Comparison of ENCODE assay signal across 29 cellular contexts in genomic region chr17:8272421-8272820, GRCh38. TPM values are rescaled to one million over a fixed set of nuclear protein-coding genes. Genes with fewer than 3 reads are reported as not detected.
DNase-seq lines count a peak whose midpoint lies in the region; ATAC-seq, FAIRE-seq and TF ChIP-seq lines count a peak whose summit lies in the region.
"Had no signal": no experiment of that assay in that cellular context is flagged by ENCODE, and none has a peak within 500 bp of the region (broad histone marks: within the 10 kb centered on the region; RNA-seq: fewer than 3 reads in every experiment).

No MANE protein-coding gene starts in this region.

- DNase-seq in K562 (ENCODE audit: extremely low read depth in 1 of 4, low spot score in 3 of 4): no peak
- peak; percentile 3 for DNase-seq in kidney
- peak; percentile 42 for DNase-seq in osteoblast (ENCODE audit: insufficient read length, low spot score, missing footprints)
- DNase-seq in activated CD4-positive, alpha-beta T cell treated with anti-CD3 and anti-CD28 coated beads, Interleukin-2, amount 50 U/mL, for 1 hour: no peak
- DNase-seq in left cardiac atrium: no peak
- DNase-seq: 8988T; ACHN; BE2C; C1 segment of cervical spinal cord; CD4-positive, alpha-beta memory T cell; CD4-positive, CD25-positive, alpha-beta regulatory T cell; CD8-positive, alpha-beta memory T cell; COR-L47; DMS 273 treated with DMSO at 0.1 percent for 48 hours; DMS153; DMS53; DMS79; DND-41; EL; GDM1 had no signal

- H3K9me1 ChIP-seq in K562 (ENCODE audit: control insufficient read depth, insufficient read depth, low read length): no peaks in the 10 kb centered on the region

- ATAC-seq in K562: no peak
- ATAC-seq in left cardiac atrium: no peak
- ATAC-seq: GM12878 had no signal

- H3K79me2 ChIP-seq in K562 (ENCODE audit: control insufficient read depth, insufficient read depth, low read length) (no peaks in the 10 kb centered on the region), osteoblast (ENCODE audit: insufficient read depth, low read length) (no peaks in the 10 kb centered on the region)

- no TSS peak for BruUV-seq in K562 (replicated peaks; lab: Mats Ljungman, UMichigan)

- TF ChIP-seq POLR2A in K562 (conservative IDR thresholded peaks at IDR 0.05): no peak

- no peak overlapping the region for H3K27ac ChIP-seq in K562 (ENCODE audit: extremely low read depth, low read depth, low read length)
- H3K27ac ChIP-seq in kidney (ENCODE audit: low read depth in 2 of 2, low read length in 2 of 2): no peak overlapping the region
- no peak overlapping the region for H3K27ac ChIP-seq in osteoblast (ENCODE audit: low read depth, low read length)
- H3K27ac ChIP-seq: BLaER1 had no signal

- POLR2A ChIA-PET in K562 (lab: Yijun Ruan, JAX): no interaction called here

- no peaks in the 10 kb centered on the region for H3K27me3 ChIP-seq in K562 (ENCODE audit: control insufficient read depth in 2 of 2, insufficient read depth in 2 of 2, low read length in 2 of 2)
- no peaks in the 10 kb centered on the region for H3K27me3 ChIP-seq in osteoblast (ENCODE audit: insufficient read depth, low read length)
- H3K27me3 ChIP-seq: BE2C, BLaER1 had no signal

- peaks cover 29% of the 10 kb centered on the region; the same call in 1 of the 3 replicates for H3K36me3 ChIP-seq in K562 (ENCODE audit: control insufficient read depth, insufficient read depth, low read length)
- H3K36me3 ChIP-seq in kidney (ENCODE audit: control insufficient read depth in 1 of 2, insufficient read depth in 2 of 2, low read length in 2 of 2): peaks cover 0 to 4% of the 10 kb centered on the region in 2 donors
- peaks cover 15% of the 10 kb centered on the region for H3K36me3 ChIP-seq in osteoblast (ENCODE audit: insufficient read depth, low read length)

- no peak for TF ChIP-seq EP300 in K562 (IDR thresholded peaks at IDR 0.05; ENCODE audit: low read length)

- intact Hi-C loops in K562 (cut with micrococcal nuclease): no loop called here
- intact Hi-C loops in kidney (cut with DNase I): no loop called here
- intact Hi-C loops in left cardiac atrium (cut with DNase I): no loop called here

- in situ Hi-C loops in K562 (cut with MboI): no loop called here

- H3K4me2 ChIP-seq in K562 (ENCODE audit: insufficient read depth, low read length): no peak overlapping the region
- no peak overlapping the region for H3K4me2 ChIP-seq in osteoblast (ENCODE audit: insufficient read depth, low read length)
- H3K4me2 ChIP-seq: BLaER1 had no signal

- no peak for TF ChIP-seq CTCF in K562 (IDR thresholded peaks at IDR 0.05 in 2 of 3, conservative IDR thresholded peaks at IDR 0.05 in 1 of 3; ENCODE audit: insufficient read depth in 2 of 3, low read depth in 1 of 3, low read length in 3 of 3)
- no peak for TF ChIP-seq CTCF in kidney (IDR thresholded peaks at IDR 0.05; ENCODE audit: borderline replicate concordance, extremely low read depth, insufficient read depth)
- TF ChIP-seq CTCF in osteoblast (IDR thresholded peaks at IDR 0.05; ENCODE audit: extremely low read depth, low read depth, low read length): no peak

- H2AFZ ChIP-seq in K562 (ENCODE audit: low read depth, low read length) (no peak overlapping the region), osteoblast (ENCODE audit: low read length) (no peak overlapping the region)

- H3K4me3 ChIP-seq in K562 (no peak overlapping the region), kidney (ENCODE audit: low read length in 2 of 2) (no peak overlapping the region), osteoblast (ENCODE audit: insufficient read depth, low read length) (no peak overlapping the region)
- H3K4me3 ChIP-seq: BLaER1, GM12878 had no signal

- no peaks in the 10 kb centered on the region for H3K9me3 ChIP-seq in K562 (replicated peaks; ENCODE audit: control insufficient read depth, insufficient read depth, low read depth, low read length)
- H3K9me3 ChIP-seq in kidney (ENCODE audit: control insufficient read depth in 1 of 2, low read length in 2 of 2): no peaks in the 10 kb centered on the region
- H3K9me3 ChIP-seq in osteoblast (ENCODE audit: low read depth, low read length): no peaks in the 10 kb centered on the region
- H3K9me3 ChIP-seq: BE2C, BLaER1 had no signal

- TF ChIP-seq RAD21 in K562 (CRISPR knock-in tag; conservative IDR thresholded peaks at IDR 0.05 in 1 of 2, IDR thresholded peaks at IDR 0.05 in 1 of 2): no peak

- H3K4me1 ChIP-seq in K562 (replicated peaks in 1 of 2; ENCODE audit: control insufficient read depth in 2 of 2, insufficient read depth in 2 of 2, low read length in 2 of 2): peaks cover 0 to 4% of the 10 kb centered on the region in 2 experiments; a peak in 3 of 5 replicates
- peaks cover 3% of the 10 kb centered on the region in 2 donors for H3K4me1 ChIP-seq in kidney (ENCODE audit: control insufficient read depth in 1 of 2, insufficient read depth in 1 of 2, low read depth in 1 of 2, low read length in 2 of 2)
- H3K4me1 ChIP-seq in osteoblast (ENCODE audit: insufficient read depth, low read length): no peaks in the 10 kb centered on the region
- H3K4me1 ChIP-seq: BE2C, BLaER1 had no signal

- FAIRE-seq in K562 (lab: Jason Lieb, UNC) (no peak), kidney (lab: Jason Lieb, UNC) (no peak)
- FAIRE-seq: A204.1, GM12878, GM12892, GM18507 had no signal

- H4K20me1 ChIP-seq in K562 (replicated peaks; ENCODE audit: control insufficient read depth, insufficient read depth, low read length) (no peaks in the 10 kb centered on the region), osteoblast (ENCODE audit: insufficient read depth, low read length) (no peaks in the 10 kb centered on the region)
- H4K20me1 ChIP-seq: BLaER1 had no signal

- no peak overlapping the region for H3K9ac ChIP-seq in K562 (ENCODE audit: insufficient read depth in 1 of 2, low read depth in 2 of 2, low read length in 2 of 2)
- no peak overlapping the region for H3K9ac ChIP-seq in kidney (ENCODE audit: low read length in 2 of 2)
- H3K9ac ChIP-seq: BLaER1 had no signal

- 25% methylated on average over 1 of the region's 1 CpG for WGBS in K562 (ENCODE audit: insufficient coverage, low coverage, missing lambda C conversion rate)

- CTCF ChIA-PET in K562 (lab: Yijun Ruan, JAX; ENCODE audit: low intra/inter-chr PET ratio): no interaction called here

RNA-seq across cellular contexts. Expression of gene RANGRF, which starts 16.0 kb away (rescaled TPM):
- total RNA-seq in K562 (2011; cell fraction: chromatin; rRNA removed; ENCODE audit: low replicate concordance): 5.1 and 15.0 TPM in 2 replicates
- 14.6 and 14.7 TPM in 2 replicates for total RNA-seq in K562 (2011; cell fraction: nucleolus; rRNA removed)
- total RNA-seq in K562 (2011; cell fraction: nucleoplasm; rRNA removed): 13.1 and 14.4 TPM in 2 replicates
- total RNA-seq in K562 (2014; rRNA removed) (15.4 and 18.4 TPM in 2 replicates), K562 (2014; rRNA removed; fragmentation: Illumina TruSeq; extraction: Trizol) (7.2 and 7.6 TPM in 2 replicates), K562 (2015; rRNA removed; fragmentation: Illumina TruSeq; extraction: Trizol) (10.1 and 11.6 TPM in 2 replicates), K562 (2021) (17.3 and 17.6 TPM in 2 replicates), kidney (20.1 TPM), osteoblast (8.0 and 8.3 TPM in 2 replicates), left cardiac atrium (10 to 100 TPM; 23.3 to 25.7 TPM)
- polyA plus RNA-seq in K562 (2011; rRNA removed) (14.7 and 17.0 TPM in 2 replicates), K562 (2014; fragmentation: Illumina TruSeq; extraction: Trizol) (23.3 TPM in 2 replicates), K562 (2014; fragmentation: Nextera tagmentation; extraction: Ambion mirVana) (10 to 100 TPM; 48.7 to 60.0 TPM), K562 (2014; rRNA removed) (16.0 and 20.6 TPM in 2 replicates), kidney (ENCODE audit: insufficient read depth, low read depth, low replicate concordance) (91.8 TPM)
- 20.0 and 29.0 TPM in 2 replicates for polyA plus RNA-seq in K562 (2011; cell fraction: cytosol; rRNA removed)
- polyA plus RNA-seq in K562 (2011; cell fraction: nucleus; rRNA removed): 34.9 and 41.5 TPM in 2 replicates
- polyA plus RNA-seq in K562 (2012): 24.2 and 24.4 TPM in 2 replicates
- 5.0 and 7.7 TPM in 2 replicates for polyA minus RNA-seq in K562 (2011; rRNA and poly(A)+ RNA removed)
- 7.2 and 10.2 TPM in 2 replicates for polyA minus RNA-seq in K562 (2011; cell fraction: cytosol; rRNA and poly(A)+ RNA removed)
- 3.2 and 3.9 TPM in 2 replicates for polyA minus RNA-seq in K562 (2011; cell fraction: nucleus; rRNA and poly(A)+ RNA removed)

RNA-seq across cellular contexts. Expression of gene SLC25A35, which starts 22.8 kb away (rescaled TPM):
- total RNA-seq in K562 (2011; cell fraction: chromatin; rRNA removed; ENCODE audit: low replicate concordance): 18.4 and 34.5 TPM in 2 replicates
- total RNA-seq in K562 (2011; cell fraction: nucleolus; rRNA removed): 12.9 and 13.0 TPM in 2 replicates
- total RNA-seq in K562 (2011; cell fraction: nucleoplasm; rRNA removed): 19.7 and 31.4 TPM in 2 replicates
- total RNA-seq in K562 (2014; rRNA removed) (0.95 and 2.8 TPM in 2 replicates), K562 (2014; rRNA removed; fragmentation: Illumina TruSeq; extraction: Trizol) (1.0 and 1.1 TPM in 2 replicates), K562 (2015; rRNA removed; fragmentation: Illumina TruSeq; extraction: Trizol) (1.4 and 1.8 TPM in 2 replicates), K562 (2021) (5.2 and 5.3 TPM in 2 replicates), kidney (11.1 TPM), osteoblast (1.1 and 2.1 TPM in 2 replicates), left cardiac atrium (1 to 10 TPM; 2.2 to 2.8 TPM)
- polyA plus RNA-seq in K562 (2011; rRNA removed) (2.0 and 3.3 TPM in 2 replicates), K562 (2014; fragmentation: Illumina TruSeq; extraction: Trizol) (4.4 and 5.1 TPM in 2 replicates), K562 (2014; fragmentation: Nextera tagmentation; extraction: Ambion mirVana) (1 to 10 TPM in 1 of 2 experiments, under 1 TPM in 1; 0.93 to 1.6 TPM), K562 (2014; rRNA removed) (4.4 and 6.2 TPM in 2 replicates), kidney (ENCODE audit: insufficient read depth, low read depth, low replicate concordance) (17.2 TPM)
- 1.8 and 2.2 TPM in 2 replicates for polyA plus RNA-seq in K562 (2011; cell fraction: cytosol; rRNA removed)
- 26.8 and 38.9 TPM in 2 replicates for polyA plus RNA-seq in K562 (2011; cell fraction: nucleus; rRNA removed)
- 6.8 and 12.3 TPM in 2 replicates for polyA plus RNA-seq in K562 (2012)
- polyA minus RNA-seq in K562 (2011; rRNA and poly(A)+ RNA removed): 1.0 and 1.4 TPM in 2 replicates
- 1.4 and 1.5 TPM in 2 replicates for polyA minus RNA-seq in K562 (2011; cell fraction: cytosol; rRNA and poly(A)+ RNA removed)
- polyA minus RNA-seq in K562 (2011; cell fraction: nucleus; rRNA and poly(A)+ RNA removed): 2.9 and 3.9 TPM in 2 replicates

RNA-seq across cellular contexts. Expression of gene PFAS, which starts 23.3 kb away (rescaled TPM):
- 107 and 253 TPM in 2 replicates for total RNA-seq in K562 (2011; cell fraction: chromatin; rRNA removed; ENCODE audit: low replicate concordance)
- 170 and 185 TPM in 2 replicates for total RNA-seq in K562 (2011; cell fraction: nucleolus; rRNA removed)
- total RNA-seq in K562 (2011; cell fraction: nucleoplasm; rRNA removed): 90.2 and 106 TPM in 2 replicates
- total RNA-seq in K562 (2014; rRNA removed): 59.2 and 69.0 TPM in 2 replicates
- total RNA-seq in K562 (2014; rRNA removed; fragmentation: Illumina TruSeq; extraction: Trizol): 36.2 and 43.9 TPM in 2 replicates
- total RNA-seq in K562 (2015; rRNA removed; fragmentation: Illumina TruSeq; extraction: Trizol): 33.6 and 33.7 TPM in 2 replicates
- 128 and 131 TPM in 2 replicates for total RNA-seq in K562 (2021)
- polyA plus RNA-seq in K562 (2011; rRNA removed): 27.3 and 39.8 TPM in 2 replicates
- 29.6 and 42.9 TPM in 2 replicates for polyA plus RNA-seq in K562 (2011; cell fraction: cytosol; rRNA removed)
- polyA plus RNA-seq in K562 (2011; cell fraction: nucleus; rRNA removed): 114 and 225 TPM in 2 replicates
- 28.2 and 62.7 TPM in 2 replicates for polyA plus RNA-seq in K562 (2012)
- 44.8 and 50.5 TPM in 2 replicates for polyA plus RNA-seq in K562 (2014; fragmentation: Illumina TruSeq; extraction: Trizol)
- polyA plus RNA-seq in K562 (2014; fragmentation: Nextera tagmentation; extraction: Ambion mirVana): 10 to 100 TPM; 11.6 to 18.2 TPM
- polyA plus RNA-seq in K562 (2014; rRNA removed): 46.9 and 53.3 TPM in 2 replicates
- 54.9 and 63.9 TPM in 2 replicates for polyA minus RNA-seq in K562 (2011; rRNA and poly(A)+ RNA removed)
- 49.4 and 60.8 TPM in 2 replicates for polyA minus RNA-seq in K562 (2011; cell fraction: cytosol; rRNA and poly(A)+ RNA removed)
- polyA minus RNA-seq in K562 (2011; cell fraction: nucleus; rRNA and poly(A)+ RNA removed): 58.5 and 59.8 TPM in 2 replicates
- 49.5 TPM for total RNA-seq in kidney
- polyA plus RNA-seq in kidney (ENCODE audit: insufficient read depth, low read depth, low replicate concordance): 7.6 TPM
- total RNA-seq in osteoblast: 14.1 and 18.8 TPM in 2 replicates
- 10 to 100 TPM; 13.5 to 24.1 TPM for total RNA-seq in left cardiac atrium

RNA-seq across cellular contexts. Expression of gene CTC1, which starts 24.6 kb away (rescaled TPM):
- total RNA-seq in K562 (2011; cell fraction: chromatin; rRNA removed; ENCODE audit: low replicate concordance): 144 and 309 TPM in 2 replicates
- 104 and 131 TPM in 2 replicates for total RNA-seq in K562 (2011; cell fraction: nucleolus; rRNA removed)
- 112 and 125 TPM in 2 replicates for total RNA-seq in K562 (2011; cell fraction: nucleoplasm; rRNA removed)
- total RNA-seq in K562 (2014; rRNA removed) (5.7 and 9.6 TPM in 2 replicates), K562 (2014; rRNA removed; fragmentation: Illumina TruSeq; extraction: Trizol) (6.7 and 9.3 TPM in 2 replicates), K562 (2015; rRNA removed; fragmentation: Illumina TruSeq; extraction: Trizol) (3.8 and 5.8 TPM in 2 replicates), K562 (2021) (29.7 and 32.8 TPM in 2 replicates), kidney (57.2 TPM), osteoblast (6.2 and 7.6 TPM in 2 replicates), left cardiac atrium (10 to 100 TPM; 16.0 to 16.6 TPM)
- polyA plus RNA-seq in K562 (2011; rRNA removed) (9.6 and 15.3 TPM in 2 replicates), K562 (2014; fragmentation: Illumina TruSeq; extraction: Trizol) (19.8 and 20.8 TPM in 2 replicates), K562 (2014; fragmentation: Nextera tagmentation; extraction: Ambion mirVana) (1 to 10 TPM; 3.1 to 5.1 TPM), K562 (2014; rRNA removed) (14.1 and 21.4 TPM in 2 replicates), kidney (ENCODE audit: insufficient read depth, low read depth, low replicate concordance) (12.2 TPM)
- 7.0 and 7.8 TPM in 2 replicates for polyA plus RNA-seq in K562 (2011; cell fraction: cytosol; rRNA removed)
- 99.2 and 159 TPM in 2 replicates for polyA plus RNA-seq in K562 (2011; cell fraction: nucleus; rRNA removed)
- polyA plus RNA-seq in K562 (2012): 10.8 and 16.7 TPM in 2 replicates
- polyA minus RNA-seq in K562 (2011; rRNA and poly(A)+ RNA removed): 19.6 and 21.1 TPM in 2 replicates
- polyA minus RNA-seq in K562 (2011; cell fraction: cytosol; rRNA and poly(A)+ RNA removed): 4.9 and 6.5 TPM in 2 replicates
- 52.2 and 68.6 TPM in 2 replicates for polyA minus RNA-seq in K562 (2011; cell fraction: nucleus; rRNA and poly(A)+ RNA removed)

RNA-seq across cellular contexts. Expression of gene ARHGEF15, which starts 37.6 kb away (rescaled TPM):
- total RNA-seq in K562 (2011; cell fraction: chromatin; rRNA removed; ENCODE audit: low replicate concordance): not detected in 2 replicates
- not detected in 2 replicates for total RNA-seq in K562 (2011; cell fraction: nucleolus; rRNA removed)
- total RNA-seq in K562 (2011; cell fraction: nucleoplasm; rRNA removed): not detected in 2 replicates
- total RNA-seq in K562 (2014; rRNA removed): not detected in 2 replicates
- total RNA-seq in K562 (2014; rRNA removed; fragmentation: Illumina TruSeq; extraction: Trizol): not detected in 2 replicates
- not detected in 2 replicates for total RNA-seq in K562 (2015; rRNA removed; fragmentation: Illumina TruSeq; extraction: Trizol)
- not detected in 2 replicates for total RNA-seq in K562 (2021)
- polyA plus RNA-seq in K562 (2011; rRNA removed): not detected in 2 replicates
- 0.01 TPM in 1 of 2 replicates, not detected in the other for polyA plus RNA-seq in K562 (2011; cell fraction: cytosol; rRNA removed)
- polyA plus RNA-seq in K562 (2011; cell fraction: nucleus; rRNA removed): not detected in 2 replicates
- polyA plus RNA-seq in K562 (2012): 0.03 TPM in 1 of 2 replicates, not detected in the other
- not detected in 2 replicates for polyA plus RNA-seq in K562 (2014; fragmentation: Illumina TruSeq; extraction: Trizol)
- not detected for polyA plus RNA-seq in K562 (2014; fragmentation: Nextera tagmentation; extraction: Ambion mirVana)
- not detected in 2 replicates for polyA plus RNA-seq in K562 (2014; rRNA removed)
- not detected in 2 replicates for polyA minus RNA-seq in K562 (2011; rRNA and poly(A)+ RNA removed)
- not detected in 2 replicates for polyA minus RNA-seq in K562 (2011; cell fraction: cytosol; rRNA and poly(A)+ RNA removed)
- polyA minus RNA-seq in K562 (2011; cell fraction: nucleus; rRNA and poly(A)+ RNA removed): not detected in 2 replicates
- total RNA-seq in kidney: 27.8 TPM
- 14.0 TPM for polyA plus RNA-seq in kidney (ENCODE audit: insufficient read depth, low read depth, low replicate concordance)
- total RNA-seq in osteoblast: not detected in 2 replicates
- 10 to 100 TPM; 14.3 to 27.4 TPM for total RNA-seq in left cardiac atrium
- total RNA-seq: A673; CD4-positive, alpha-beta memory T cell; CD4-positive, CD25-positive, alpha-beta regulatory T cell; CD8-positive, alpha-beta memory T cell; Daoy; GM12878 had no signal
- polyA plus RNA-seq: AG04450; CD14-positive monocyte; CD4-positive, alpha-beta memory T cell; CD4-positive, CD25-positive, alpha-beta regulatory T cell; CD8-positive, alpha-beta memory T cell; GM12878 had no signal

Comparison
In these comparisons a context has a peak if more than half of its experiments do, and no peak if none do; other contexts are left out.
1. DNase-seq: peak in kidney (single experiment) and osteoblast (single experiment); none in K562 (0 of 4), activated CD4-positive, alpha-beta T cell treated with anti-CD3 and anti-CD28 coated beads, Interleukin-2, amount 50 U/mL, for 1 hour (single experiment) and left cardiac atrium (single experiment).